In genomic region chr16:89406277-89406888, GRCh38 we compare ENCODE assay signal across 12 cellular contexts.
DNase-seq lines count a peak whose midpoint lies in the region; ATAC-seq, FAIRE-seq and TF ChIP-seq lines count a peak whose summit lies in the region.
"Had no signal": no experiment of that assay in that cellular context is flagged by ENCODE, and none has a peak within 500 bp of the region (broad histone marks: within the 10 kb centered on the region; RNA-seq: fewer than 3 reads in every experiment).

No MANE protein-coding gene starts in this region.

- peak overlapping the region; percentile 51 for H3K27ac ChIP-seq in CD4-positive, CD25-positive, alpha-beta regulatory T cell (ENCODE audit: insufficient read depth, low read length, poor library complexity, severe bottlenecking)
- H3K27ac ChIP-seq in HCT116 (ENCODE audit: low read depth, low read length): peak overlapping the region; percentile 2; the same call in 1 of the 2 replicates
- no peak overlapping the region for H3K27ac ChIP-seq in astrocyte (ENCODE audit: low read depth, low read length)
- H3K27ac ChIP-seq in MM.1S (ENCODE audit: low read length): no peak overlapping the region

- RAD21 ChIA-PET in HCT116 (lab: Charles Lee; ENCODE audit: low non-redundant PET in 1 of 2, low total read pairs in 2 of 2, uncharacterized antibody in 2 of 2, unreplicated experiment in 2 of 2): no interaction called here

- ATAC-seq in CD4-positive, CD25-positive, alpha-beta regulatory T cell (ENCODE audit: low read depth in 2 of 2): no peak
- no peak for ATAC-seq in HCT116
- no peak for ATAC-seq in HG02759 (IDR thresholded peaks at IDR 0.05; ENCODE audit: unreplicated experiment)
- ATAC-seq in HG03442 (IDR thresholded peaks at IDR 0.05; ENCODE audit: unreplicated experiment): no peak
- ATAC-seq: PC-3 had no signal

- no peaks in the 10 kb centered on the region for H3K9me3 Mint-ChIP-seq in CD4-positive, CD25-positive, alpha-beta regulatory T cell
- H3K9me3 Mint-ChIP-seq in astrocyte (ENCODE audit: unreplicated experiment): no peaks in the 10 kb centered on the region
- H3K9me3 Mint-ChIP-seq in nephron: no peaks in the 10 kb centered on the region

- no peak for FAIRE-seq in astrocyte (lab: Jason Lieb, UNC)
- FAIRE-seq: colon, keratinocyte had no signal

- H4K20me1 ChIP-seq in HCT116 (ENCODE audit: insufficient read depth) (peaks cover 60% of the 10 kb centered on the region; the same call in 1 of the 2 replicates), astrocyte (ENCODE audit: insufficient read depth, low read length) (peaks cover 98% of the 10 kb centered on the region), MM.1S (ENCODE audit: insufficient read depth, low read length) (peaks cover 30% of the 10 kb centered on the region)

- H3K36me3 ChIP-seq in CD4-positive, CD25-positive, alpha-beta regulatory T cell (ENCODE audit: control insufficient read depth, insufficient read depth, low read length): no peaks in the 10 kb centered on the region
- H3K36me3 ChIP-seq in HCT116 (ENCODE audit: control insufficient read depth in 1 of 2, insufficient read depth in 2 of 2, low read length in 2 of 2): no peaks in the 10 kb centered on the region
- H3K36me3 ChIP-seq in astrocyte (ENCODE audit: insufficient read depth, low read length): no peaks in the 10 kb centered on the region
- H3K36me3 ChIP-seq in MM.1S (replicated peaks; ENCODE audit: insufficient read depth, low read length): no peaks in the 10 kb centered on the region

- intact Hi-C loops in HCT116 (cut with micrococcal nuclease): no loop called here

- H3K79me2 ChIP-seq in HCT116 (ENCODE audit: insufficient read depth, low read length): peaks cover 100% of the 10 kb centered on the region
- peaks cover 99% of the 10 kb centered on the region for H3K79me2 ChIP-seq in astrocyte (ENCODE audit: insufficient read depth, low read length)
- H3K79me2 ChIP-seq in MM.1S (ENCODE audit: low read length): peaks cover 98% of the 10 kb centered on the region

- H3K36me3 Mint-ChIP-seq in CD4-positive, CD25-positive, alpha-beta regulatory T cell: no peaks in the 10 kb centered on the region
- H3K36me3 Mint-ChIP-seq in astrocyte (ENCODE audit: low read depth, unreplicated experiment) (peaks cover 6% of the 10 kb centered on the region), nephron (ENCODE audit: low read depth) (no peaks in the 10 kb centered on the region)

- no peak for TF ChIP-seq CTCF in HCT116 (IDR thresholded peaks at IDR 0.05 in 2 of 3, conservative IDR thresholded peaks at IDR 0.05 in 1 of 3; ENCODE audit: borderline replicate concordance in 1 of 3, insufficient read depth in 1 of 3, low read depth in 2 of 3, low read length in 2 of 3)
- no peak for TF ChIP-seq CTCF in astrocyte (IDR thresholded peaks at IDR 0.05; ENCODE audit: insufficient read depth, low read depth, low read length)
- TF ChIP-seq CTCF in nephron (IDR thresholded peaks at IDR 0.05; ENCODE audit: unreplicated experiment in 3 of 3): no peak
- TF ChIP-seq CTCF in MM.1S (IDR thresholded peaks at IDR 0.05; ENCODE audit: low read length): no peak

- TF ChIP-seq RAD21 in HCT116 (IDR thresholded peaks at IDR 0.05; ENCODE audit: low read depth): no peak

- no TSS peak for BruUV-seq in HCT116 (replicated peaks; lab: Mats Ljungman, UMichigan)

- no peak for DNase-seq in CD4-positive, CD25-positive, alpha-beta regulatory T cell
- DNase-seq in HCT116 (ENCODE audit: low read depth, low spot score) (no peak), astrocyte (ENCODE audit: low read depth) (no peak), HPDE6-E6E7 (ENCODE audit: extremely low spot score) (no peak), MM.1S (no peak)
- DNase-seq: DMS153, PC-3 had no signal

- no peaks in the 10 kb centered on the region for H3K27me3 Mint-ChIP-seq in CD4-positive, CD25-positive, alpha-beta regulatory T cell
- H3K27me3 Mint-ChIP-seq in astrocyte (ENCODE audit: low read depth, unreplicated experiment) (no peaks in the 10 kb centered on the region), nephron (ENCODE audit: low read depth) (no peaks in the 10 kb centered on the region)

- H3K9me3 ChIP-seq in CD4-positive, CD25-positive, alpha-beta regulatory T cell (ENCODE audit: control insufficient read depth in 2 of 2, low read length in 2 of 2): no peaks in the 10 kb centered on the region
- H3K9me3 ChIP-seq in HCT116 (ENCODE audit: control insufficient read depth in 1 of 2, insufficient read depth in 1 of 2, low read depth in 1 of 2, low read length in 2 of 2): no peaks in the 10 kb centered on the region
- H3K9me3 ChIP-seq in astrocyte (ENCODE audit: insufficient read depth, low read depth, low read length): no peaks in the 10 kb centered on the region
- H3K9me3 ChIP-seq in MM.1S (replicated peaks; ENCODE audit: insufficient read depth, low read length): no peaks in the 10 kb centered on the region

- POLR2A ChIA-PET in HCT116 (lab: Charles Lee): no interaction called here

- H3K4me1 ChIP-seq in CD4-positive, CD25-positive, alpha-beta regulatory T cell (ENCODE audit: control insufficient read depth, insufficient read depth, low read length, poor library complexity, severe bottlenecking): peaks cover 97% of the 10 kb centered on the region
- H3K4me1 ChIP-seq in HCT116 (ENCODE audit: control insufficient read depth in 1 of 2, insufficient read depth in 2 of 2, low read length in 2 of 2): peaks cover 5 to 48% of the 10 kb centered on the region in 2 experiments
- H3K4me1 ChIP-seq in astrocyte (ENCODE audit: insufficient read depth, low read length): peaks cover 35% of the 10 kb centered on the region
- H3K4me1 ChIP-seq in MM.1S (ENCODE audit: low read length): no peaks in the 10 kb centered on the region

- H3K9ac ChIP-seq in HCT116 (ENCODE audit: low read length) (no peak overlapping the region), astrocyte (ENCODE audit: low read length) (no peak overlapping the region), MM.1S (ENCODE audit: low read length) (no peak overlapping the region)

- peak overlapping the region; percentile 90 to 96 (median 95) for H3K27ac Mint-ChIP-seq in CD4-positive, CD25-positive, alpha-beta regulatory T cell
- H3K27ac Mint-ChIP-seq in astrocyte (ENCODE audit: unreplicated experiment) (peak overlapping the region; percentile 87), nephron (peak overlapping the region; percentile 68 to 88 (median 87))

- no peak overlapping the region for H3K4me3 ChIP-seq in CD4-positive, CD25-positive, alpha-beta regulatory T cell (ENCODE audit: low read depth, low read length)
- H3K4me3 ChIP-seq in HCT116 (replicated peaks in 1 of 2; ENCODE audit: low read depth in 1 of 2, low read length in 2 of 2) (no peak overlapping the region), astrocyte (ENCODE audit: insufficient read depth, low read depth, low read length) (no peak overlapping the region), MM.1S (ENCODE audit: low read length) (no peak overlapping the region)

- no peaks in the 10 kb centered on the region for H3K27me3 ChIP-seq in CD4-positive, CD25-positive, alpha-beta regulatory T cell (ENCODE audit: control insufficient read depth, insufficient read depth, low read length)
- H3K27me3 ChIP-seq in HCT116 (ENCODE audit: insufficient read depth, low read length) (no peaks in the 10 kb centered on the region), astrocyte (ENCODE audit: insufficient read depth, low read length) (no peaks in the 10 kb centered on the region), MM.1S (replicated peaks; ENCODE audit: insufficient read depth, low read length) (no peaks in the 10 kb centered on the region)

- peak overlapping the region in 3 of 4 donors; percentile 82 to 86 (median 83) for H3K4me3 Mint-ChIP-seq in CD4-positive, CD25-positive, alpha-beta regulatory T cell
- H3K4me3 Mint-ChIP-seq in astrocyte (ENCODE audit: unreplicated experiment) (no peak overlapping the region), nephron (peak overlapping the region in 1 of 3 experiments; percentile 46)

- CTCF ChIA-PET in HCT116 (lab: Charles Lee): no interaction called here

- no peak for TF ChIP-seq POLR2A in HCT116 (IDR thresholded peaks at IDR 0.05; ENCODE audit: borderline replicate concordance, extremely low read depth, insufficient read depth, insufficient read length)

- H2AFZ ChIP-seq in HCT116 (ENCODE audit: low read depth, low read length, poor library complexity, severe bottlenecking) (no peak overlapping the region), astrocyte (ENCODE audit: low read depth, low read length) (no peak overlapping the region), MM.1S (ENCODE audit: low read length) (no peak overlapping the region)

- peaks cover 43 to 97% (median 71%) of the 10 kb centered on the region in 4 donors for H3K4me1 Mint-ChIP-seq in CD4-positive, CD25-positive, alpha-beta regulatory T cell
- peaks cover 76% of the 10 kb centered on the region for H3K4me1 Mint-ChIP-seq in astrocyte (ENCODE audit: low read depth, unreplicated experiment)
- H3K4me1 Mint-ChIP-seq in nephron: peaks cover 78% of the 10 kb centered on the region

- no peaks in the 10 kb centered on the region for H3F3A ChIP-seq in MM.1S (ENCODE audit: insufficient read depth, low read length)

- H3K4me2 ChIP-seq in HCT116 (ENCODE audit: low read length): no peak overlapping the region
- H3K4me2 ChIP-seq in astrocyte (ENCODE audit: low read length): no peak overlapping the region
- H3K4me2 ChIP-seq in MM.1S (ENCODE audit: low read depth, low read length): no peak overlapping the region

- H3K9me2 ChIP-seq in HCT116 (ENCODE audit: insufficient read depth) (no peaks in the 10 kb centered on the region), MM.1S (replicated peaks; ENCODE audit: insufficient read depth, low read length) (no peaks in the 10 kb centered on the region)

TF ChIP-seq in HCT116, 20 proteins besides CTCF, POLR2A, EP300 and RAD21:
- TF ChIP-seq, protein P1, sequence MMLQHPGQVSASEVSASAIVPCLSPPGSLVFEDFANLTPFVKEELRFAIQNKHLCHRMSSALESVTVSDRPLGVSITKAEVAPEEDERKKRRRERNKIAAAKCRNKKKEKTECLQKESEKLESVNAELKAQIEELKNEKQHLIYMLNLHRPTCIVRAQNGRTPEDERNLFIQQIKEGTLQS (IDR thresholded peaks at IDR 0.05): no peak
- TF ChIP-seq POLR2AphosphoS5 (IDR thresholded peaks at IDR 0.05; ENCODE audit: low read depth, low read length) (no peak), SIN3A (IDR thresholded peaks at IDR 0.05; ENCODE audit: low read depth) (no peak), TCF7L2 (IDR thresholded peaks at IDR 0.05; ENCODE audit: borderline replicate concordance, extremely low read depth, insufficient read depth, insufficient read length) (no peak), ELF1 (IDR thresholded peaks at IDR 0.05; ENCODE audit: borderline replicate concordance, low read depth) (no peak), CEBPB (IDR thresholded peaks at IDR 0.05; ENCODE audit: low read depth) (no peak), FOSL1 (IDR thresholded peaks at IDR 0.05; ENCODE audit: low read depth) (no peak), CBX3 (IDR thresholded peaks at IDR 0.05; ENCODE audit: low read depth) (no peak), EGR1 (IDR thresholded peaks at IDR 0.05; ENCODE audit: low read depth) (no peak), EZH2phosphoT487 (IDR thresholded peaks at IDR 0.05; ENCODE audit: borderline replicate concordance) (no peak)
- TF ChIP-seq, protein P2, sequence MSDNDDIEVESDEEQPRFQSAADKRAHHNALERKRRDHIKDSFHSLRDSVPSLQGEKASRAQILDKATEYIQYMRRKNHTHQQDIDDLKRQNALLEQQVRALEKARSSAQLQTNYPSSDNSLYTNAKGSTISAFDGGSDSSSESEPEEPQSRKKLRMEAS (IDR thresholded peaks at IDR 0.05): no peak

Comparison
In these comparisons a context has a peak if more than half of its experiments do, and no peak if none do; other contexts are left out.
1. H3K27ac ChIP-seq: peak in CD4-positive, CD25-positive, alpha-beta regulatory T cell (single experiment) and HCT116 (single experiment); none in astrocyte (single experiment) and MM.1S (single experiment).
2. Peak in every context shown above with its lines, with median percentiles within 50 percentile points of each other: H3K27ac Mint-ChIP-seq.